8 cellular contexts compared by ENCODE assay signal in the genomic region with DNA sequence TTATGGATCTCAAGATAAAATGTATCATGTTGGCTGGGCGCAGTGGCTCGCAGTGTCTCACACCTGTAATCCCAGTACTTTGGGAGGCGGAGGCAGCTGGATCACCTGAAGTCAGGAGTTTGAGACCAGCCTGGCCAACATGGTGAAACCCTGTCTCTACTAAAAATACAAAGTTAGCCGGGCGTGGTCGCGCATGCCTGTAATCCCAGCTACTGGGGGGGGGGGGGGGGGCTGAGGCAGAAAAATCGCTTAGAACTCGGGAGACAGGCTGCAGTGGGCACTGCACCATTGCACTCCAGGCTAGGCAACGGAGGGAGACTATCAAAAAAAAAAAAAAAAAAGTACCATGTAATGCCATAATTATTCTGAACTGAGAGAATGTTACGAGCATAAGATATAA. TPM values are rescaled to one million over a fixed set of nuclear protein-coding genes. Genes with fewer than 3 reads are reported as not detected.
DNase-seq lines count a peak whose midpoint lies in the region; ATAC-seq and TF ChIP-seq lines count a peak whose summit lies in the region.

No MANE protein-coding gene starts in this region.

- DNase-seq in heart left ventricle (no peak), Right ventricle myocardium superior (no peak), kidney epithelial cell (ENCODE audit: low read depth) (no peak), upper lobe of left lung (no peak), DMS79 treated with DMSO at 0.1 percent for 48 hours (lab: John Stamatoyannopoulos, UW) (no peak)
- no peak for DNase-seq in activated naive CD8-positive, alpha-beta T cell treated with anti-CD3 and anti-CD28 coated beads for 36 hours
- no peak for DNase-seq in stimulated activated CD4-positive, alpha-beta T cell treated with anti-CD3 and anti-CD28 coated beads, Interleukin-4, amount 100 ng/mL, for 4 hours

- H3K27me3 ChIP-seq in heart left ventricle (no peaks in the 10 kb centered on the region), kidney epithelial cell (ENCODE audit: control insufficient read depth, insufficient read depth, low read length) (no peaks in the 10 kb centered on the region), upper lobe of left lung (no peaks in the 10 kb centered on the region)

- peaks cover 51% of the 10 kb centered on the region for H3K36me3 Mint-ChIP-seq in activated naive CD8-positive, alpha-beta T cell treated with anti-CD3 and anti-CD28 coated beads for 36 hours

- H3K4me3 ChIP-seq in heart left ventricle (peak overlapping the region in 11 of 12 donors; percentile 63 to 97 (median 80)), kidney epithelial cell (ENCODE audit: low read depth, low read length) (peak overlapping the region; percentile 71), upper lobe of left lung (peak overlapping the region in 3 of 4 donors; percentile 61 to 71 (median 68))

- H3K27ac ChIP-seq in heart left ventricle (no peak overlapping the region), upper lobe of left lung (peak overlapping the region in 1 of 4 donors; percentile 94)

- H3K9me3 Mint-ChIP-seq in activated naive CD8-positive, alpha-beta T cell treated with anti-CD3 and anti-CD28 coated beads for 36 hours: no peaks in the 10 kb centered on the region

- intact Hi-C loops in heart left ventricle (cut with DNase I): loop anchor here in 2 of 10 donors (10.0 kb wide), 1 partner anchor 114 kb away; no protein-coding TSS in a partner anchor
- intact Hi-C loops in Right ventricle myocardium superior (cut with DNase I): no loop called here

- peaks cover 0 to 11% (median 7%) of the 10 kb centered on the region in 12 donors for H3K4me1 ChIP-seq in heart left ventricle
- peaks cover 0 to 7% (median 2%) of the 10 kb centered on the region in 4 donors for H3K4me1 ChIP-seq in upper lobe of left lung

- peak overlapping the region; percentile 99 for H3K27ac Mint-ChIP-seq in activated naive CD8-positive, alpha-beta T cell treated with anti-CD3 and anti-CD28 coated beads for 36 hours

- H3K9me3 ChIP-seq in heart left ventricle: no peaks in the 10 kb centered on the region
- no peaks in the 10 kb centered on the region for H3K9me3 ChIP-seq in upper lobe of left lung

- H3K4me1 Mint-ChIP-seq in activated naive CD8-positive, alpha-beta T cell treated with anti-CD3 and anti-CD28 coated beads for 36 hours: peaks cover 17% of the 10 kb centered on the region

- H3K36me3 ChIP-seq in heart left ventricle (peaks cover 0 to 56% (median 47%) of the 10 kb centered on the region in 9 donors), kidney epithelial cell (ENCODE audit: control insufficient read depth, insufficient read depth, low read length) (no peaks in the 10 kb centered on the region), upper lobe of left lung (peaks cover 0 to 46% (median 7%) of the 10 kb centered on the region in 4 donors)

- TF ChIP-seq EP300 in upper lobe of left lung (IDR thresholded peaks at IDR 0.05): no peak

- TF ChIP-seq CTCF in heart left ventricle (IDR thresholded peaks at IDR 0.05): no peak
- no peak for TF ChIP-seq CTCF in kidney epithelial cell (IDR thresholded peaks at IDR 0.05; ENCODE audit: insufficient read depth, low read length, poor library complexity, severe bottlenecking)
- TF ChIP-seq CTCF in upper lobe of left lung (IDR thresholded peaks at IDR 0.05): no peak

- ATAC-seq in heart left ventricle (no peak), Right ventricle myocardium superior (ENCODE audit: poor library complexity) (no peak), upper lobe of left lung (ENCODE audit: low FRiP score in 2 of 2) (no peak), HG03520 (IDR thresholded peaks at IDR 0.05; ENCODE audit: unreplicated experiment) (no peak)

- WGBS in heart left ventricle, 4 donors: 23 to 58% (median 30%) methylated on average over 11 of the region's 11 CpGs
- 32 to 62% methylated on average over 4 to 11 of the region's 11 CpGs for WGBS in upper lobe of left lung, 2 donors

- peak overlapping the region; percentile 91 for H3K4me3 Mint-ChIP-seq in activated naive CD8-positive, alpha-beta T cell treated with anti-CD3 and anti-CD28 coated beads for 36 hours

- TF ChIP-seq POLR2A in heart left ventricle (IDR thresholded peaks at IDR 0.05): no peak
- no peak for TF ChIP-seq POLR2A in upper lobe of left lung (IDR thresholded peaks at IDR 0.05)

- H3K27me3 Mint-ChIP-seq in activated naive CD8-positive, alpha-beta T cell treated with anti-CD3 and anti-CD28 coated beads for 36 hours: no peaks in the 10 kb centered on the region

RNA-seq across cellular contexts. Expression of gene RBMX, which starts 2.1 kb away (rescaled TPM):
- 100 to 1,000 TPM in 3 of 9 donors, 10 to 100 TPM in 6; 65.0 to 182 (median 90.7) TPM for total RNA-seq in heart left ventricle
- 10 to 100 TPM; 60.3 to 61.0 TPM for polyA plus RNA-seq in heart left ventricle
- 78.3 TPM for total RNA-seq in Right ventricle myocardium superior
- total RNA-seq in activated naive CD8-positive, alpha-beta T cell treated with anti-CD3 and anti-CD28 coated beads for 36 hours: 100 to 1,000 TPM; 382 to 393 TPM
- 262 and 338 TPM in 2 replicates for total RNA-seq in kidney epithelial cell
- total RNA-seq in upper lobe of left lung: 100 to 1,000 TPM in 5 of 6 donors, 10 to 100 TPM in 1; 97.9 to 206 (median 149) TPM
